Comparison of ENCODE assay signal across 8 cellular contexts in the genomic region with DNA sequence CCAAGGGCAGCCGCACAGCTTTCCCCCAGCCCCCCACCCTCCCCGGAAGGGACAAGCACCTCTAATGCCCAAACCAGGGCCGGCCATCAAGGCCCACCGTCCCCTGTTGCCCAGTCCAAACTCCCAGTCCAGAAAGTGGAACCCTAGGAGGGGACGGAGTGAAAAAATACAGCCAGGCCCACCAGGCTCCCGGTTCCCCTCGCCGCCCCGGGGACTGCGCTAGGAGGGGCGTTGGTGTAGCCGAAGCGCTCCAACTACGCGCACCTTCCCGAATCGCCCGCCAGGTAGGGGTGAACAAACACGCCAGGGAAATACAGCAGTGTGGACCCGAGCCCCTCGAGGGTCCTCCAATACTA. TPM values are rescaled to one million over a fixed set of nuclear protein-coding genes. Genes with fewer than 3 reads are reported as not detected.
DNase-seq lines count a peak whose midpoint lies in the region; ATAC-seq and TF ChIP-seq lines count a peak whose summit lies in the region.
"Had no signal": no experiment of that assay in that cellular context is flagged by ENCODE, and none has a peak within 500 bp of the region (broad histone marks: within the 10 kb centered on the region; RNA-seq: fewer than 3 reads in every experiment).

No MANE protein-coding gene starts in this region.

- peaks cover 9% of the 10 kb centered on the region for H3K4me1 ChIP-seq in iPS-15b (ENCODE audit: control insufficient read depth, insufficient read depth, low read length)

- no peaks in the 10 kb centered on the region for H3K36me3 Mint-ChIP-seq in WTC11
- no peaks in the 10 kb centered on the region for H3K36me3 Mint-ChIP-seq in stimulated activated memory B cell treated with anti-CD40 and anti-IgM and Interleukin-4, amounts not matched to agents 10 μg/mL and 1 μg/mL and 100 μg/mL, for 72 hours

- peaks cover 13% of the 10 kb centered on the region for H3K27me3 ChIP-seq in iPS-15b (ENCODE audit: control insufficient read depth, insufficient read depth, low read length)

- peak; percentile 29 for DNase-seq in HK-2 (ENCODE audit: unreplicated experiment)
- DNase-seq in WTC11 (ENCODE audit: low spot score): no peak
- DNase-seq in DMS114 treated with DMSO at 0.1 percent for 48 hours (lab: John Stamatoyannopoulos, UW; ENCODE audit: unreplicated experiment): no peak
- no peak for DNase-seq in NCI-H1694 (lab: John Stamatoyannopoulos, UW)
- DNase-seq in stimulated activated CD4-positive, alpha-beta T cell treated with anti-CD3 and anti-CD28 coated beads, Interleukin-4, amount 100 ng/mL, for 4 hours: no peak
- DNase-seq: MV-4-11 had no signal

- no peaks in the 10 kb centered on the region for H3K36me3 ChIP-seq in iPS-15b (ENCODE audit: control insufficient read depth, insufficient read depth, low read length)

- H3K4me1 Mint-ChIP-seq in WTC11: peaks cover 26% of the 10 kb centered on the region
- H3K4me1 Mint-ChIP-seq in stimulated activated memory B cell treated with anti-CD40 and anti-IgM and Interleukin-4, amounts not matched to agents 10 μg/mL and 1 μg/mL and 100 μg/mL, for 72 hours: peaks cover 57% of the 10 kb centered on the region

- no peak overlapping the region for H3K27ac Mint-ChIP-seq in WTC11
- peak overlapping the region; percentile 96 for H3K27ac Mint-ChIP-seq in stimulated activated memory B cell treated with anti-CD40 and anti-IgM and Interleukin-4, amounts not matched to agents 10 μg/mL and 1 μg/mL and 100 μg/mL, for 72 hours

- H3K9ac ChIP-seq in iPS-15b (ENCODE audit: low read depth, low read length): peak overlapping the region; percentile 73

- POLR2A ChIA-PET in WTC11 (lab: Charles Lee): no interaction called here

- H3K4me3 Mint-ChIP-seq in WTC11: peak overlapping the region; percentile 84
- H3K4me3 Mint-ChIP-seq in stimulated activated memory B cell treated with anti-CD40 and anti-IgM and Interleukin-4, amounts not matched to agents 10 μg/mL and 1 μg/mL and 100 μg/mL, for 72 hours: peak overlapping the region; percentile 95

- no peak for TF ChIP-seq CTCF in WTC11 (IDR thresholded peaks at IDR 0.05)

- no peak for ATAC-seq in WTC11
- ATAC-seq in stimulated activated memory B cell treated with anti-CD40 and anti-IgM and Interleukin-4, amounts not matched to agents 10 μg/mL and 1 μg/mL and 100 μg/mL, for 72 hours: no peak

- H3K9me3 Mint-ChIP-seq in WTC11: no peaks in the 10 kb centered on the region
- no peaks in the 10 kb centered on the region for H3K9me3 Mint-ChIP-seq in stimulated activated memory B cell treated with anti-CD40 and anti-IgM and Interleukin-4, amounts not matched to agents 10 μg/mL and 1 μg/mL and 100 μg/mL, for 72 hours

- no peaks in the 10 kb centered on the region for H3K9me3 ChIP-seq in iPS-15b (ENCODE audit: control insufficient read depth, insufficient read depth, low read length)

- H3K27me3 Mint-ChIP-seq in WTC11 (ENCODE audit: low read depth): peaks cover 11% of the 10 kb centered on the region
- H3K27me3 Mint-ChIP-seq in stimulated activated memory B cell treated with anti-CD40 and anti-IgM and Interleukin-4, amounts not matched to agents 10 μg/mL and 1 μg/mL and 100 μg/mL, for 72 hours: no peaks in the 10 kb centered on the region

- CTCF ChIA-PET in WTC11 (lab: Charles Lee): no interaction called here

- peak overlapping the region; percentile 81 for H3K4me3 ChIP-seq in iPS-15b (ENCODE audit: low read depth, low read length)

TF ChIP-seq in WTC11, 78 proteins besides CTCF, POLR2A, EP300 and RAD21:
- TF ChIP-seq, protein P1, sequence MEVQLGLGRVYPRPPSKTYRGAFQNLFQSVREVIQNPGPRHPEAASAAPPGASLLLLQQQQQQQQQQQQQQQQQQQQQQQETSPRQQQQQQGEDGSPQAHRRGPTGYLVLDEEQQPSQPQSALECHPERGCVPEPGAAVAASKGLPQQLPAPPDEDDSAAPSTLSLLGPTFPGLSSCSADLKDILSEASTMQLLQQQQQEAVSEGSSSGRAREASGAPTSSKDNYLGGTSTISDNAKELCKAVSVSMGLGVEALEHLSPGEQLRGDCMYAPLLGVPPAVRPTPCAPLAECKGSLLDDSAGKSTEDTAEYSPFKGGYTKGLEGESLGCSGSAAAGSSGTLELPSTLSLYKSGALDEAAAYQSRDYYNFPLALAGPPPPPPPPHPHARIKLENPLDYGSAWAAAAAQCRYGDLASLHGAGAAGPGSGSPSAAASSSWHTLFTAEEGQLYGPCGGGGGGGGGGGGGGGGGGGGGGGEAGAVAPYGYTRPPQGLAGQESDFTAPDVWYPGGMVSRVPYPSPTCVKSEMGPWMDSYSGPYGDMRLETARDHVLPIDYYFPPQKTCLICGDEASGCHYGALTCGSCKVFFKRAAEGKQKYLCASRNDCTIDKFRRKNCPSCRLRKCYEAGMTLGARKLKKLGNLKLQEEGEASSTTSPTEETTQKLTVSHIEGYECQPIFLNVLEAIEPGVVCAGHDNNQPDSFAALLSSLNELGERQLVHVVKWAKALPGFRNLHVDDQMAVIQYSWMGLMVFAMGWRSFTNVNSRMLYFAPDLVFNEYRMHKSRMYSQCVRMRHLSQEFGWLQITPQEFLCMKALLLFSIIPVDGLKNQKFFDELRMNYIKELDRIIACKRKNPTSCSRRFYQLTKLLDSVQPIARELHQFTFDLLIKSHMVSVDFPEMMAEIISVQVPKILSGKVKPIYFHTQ (CRISPR knock-in tag; IDR thresholded peaks at IDR 0.05): no peak
- TF ChIP-seq SMAD4 (CRISPR knock-in tag; IDR thresholded peaks at IDR 0.05) (no peak), ZNF232 (CRISPR knock-in tag; IDR thresholded peaks at IDR 0.05) (no peak)
- TF ChIP-seq, protein P2, sequence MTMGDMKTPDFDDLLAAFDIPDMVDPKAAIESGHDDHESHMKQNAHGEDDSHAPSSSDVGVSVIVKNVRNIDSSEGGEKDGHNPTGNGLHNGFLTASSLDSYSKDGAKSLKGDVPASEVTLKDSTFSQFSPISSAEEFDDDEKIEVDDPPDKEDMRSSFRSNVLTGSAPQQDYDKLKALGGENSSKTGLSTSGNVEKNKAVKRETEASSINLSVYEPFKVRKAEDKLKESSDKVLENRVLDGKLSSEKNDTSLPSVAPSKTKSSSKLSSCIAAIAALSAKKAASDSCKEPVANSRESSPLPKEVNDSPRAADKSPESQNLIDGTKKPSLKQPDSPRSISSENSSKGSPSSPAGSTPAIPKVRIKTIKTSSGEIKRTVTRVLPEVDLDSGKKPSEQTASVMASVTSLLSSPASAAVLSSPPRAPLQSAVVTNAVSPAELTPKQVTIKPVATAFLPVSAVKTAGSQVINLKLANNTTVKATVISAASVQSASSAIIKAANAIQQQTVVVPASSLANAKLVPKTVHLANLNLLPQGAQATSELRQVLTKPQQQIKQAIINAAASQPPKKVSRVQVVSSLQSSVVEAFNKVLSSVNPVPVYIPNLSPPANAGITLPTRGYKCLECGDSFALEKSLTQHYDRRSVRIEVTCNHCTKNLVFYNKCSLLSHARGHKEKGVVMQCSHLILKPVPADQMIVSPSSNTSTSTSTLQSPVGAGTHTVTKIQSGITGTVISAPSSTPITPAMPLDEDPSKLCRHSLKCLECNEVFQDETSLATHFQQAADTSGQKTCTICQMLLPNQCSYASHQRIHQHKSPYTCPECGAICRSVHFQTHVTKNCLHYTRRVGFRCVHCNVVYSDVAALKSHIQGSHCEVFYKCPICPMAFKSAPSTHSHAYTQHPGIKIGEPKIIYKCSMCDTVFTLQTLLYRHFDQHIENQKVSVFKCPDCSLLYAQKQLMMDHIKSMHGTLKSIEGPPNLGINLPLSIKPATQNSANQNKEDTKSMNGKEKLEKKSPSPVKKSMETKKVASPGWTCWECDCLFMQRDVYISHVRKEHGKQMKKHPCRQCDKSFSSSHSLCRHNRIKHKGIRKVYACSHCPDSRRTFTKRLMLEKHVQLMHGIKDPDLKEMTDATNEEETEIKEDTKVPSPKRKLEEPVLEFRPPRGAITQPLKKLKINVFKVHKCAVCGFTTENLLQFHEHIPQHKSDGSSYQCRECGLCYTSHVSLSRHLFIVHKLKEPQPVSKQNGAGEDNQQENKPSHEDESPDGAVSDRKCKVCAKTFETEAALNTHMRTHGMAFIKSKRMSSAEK (CRISPR knock-in tag; IDR thresholded peaks at IDR 0.05; ENCODE audit: borderline replicate concordance): no peak

RNA-seq across cellular contexts. Expression of a gene that starts 1.3 kb away (rescaled TPM):
- 54.4 to 64.0 TPM (median 55.4 TPM) in 3 replicates for total RNA-seq in WTC11 (2021)

RNA-seq across cellular contexts. Expression of a gene that starts 13.8 kb away (rescaled TPM):
- total RNA-seq in WTC11 (2021): 48.9 to 61.1 TPM (median 50.1 TPM) in 3 replicates

RNA-seq across cellular contexts. Expression of a gene that starts 23.2 kb away (rescaled TPM):
- 55.0 to 60.7 TPM (median 57.3 TPM) in 3 replicates for total RNA-seq in WTC11 (2021)

RNA-seq across cellular contexts. Expression of a gene that starts 43.2 kb away (rescaled TPM):
- 15.0 to 20.3 TPM (median 15.9 TPM) in 3 replicates for total RNA-seq in WTC11 (2021)

RNA-seq across cellular contexts. Expression of a gene that starts 43.2 kb away (rescaled TPM):
- 81.3 to 86.1 TPM (median 86.1 TPM) in 3 replicates for total RNA-seq in WTC11 (2021)
